1 cellular context compared by ENCODE assay signal in the genomic region with DNA sequence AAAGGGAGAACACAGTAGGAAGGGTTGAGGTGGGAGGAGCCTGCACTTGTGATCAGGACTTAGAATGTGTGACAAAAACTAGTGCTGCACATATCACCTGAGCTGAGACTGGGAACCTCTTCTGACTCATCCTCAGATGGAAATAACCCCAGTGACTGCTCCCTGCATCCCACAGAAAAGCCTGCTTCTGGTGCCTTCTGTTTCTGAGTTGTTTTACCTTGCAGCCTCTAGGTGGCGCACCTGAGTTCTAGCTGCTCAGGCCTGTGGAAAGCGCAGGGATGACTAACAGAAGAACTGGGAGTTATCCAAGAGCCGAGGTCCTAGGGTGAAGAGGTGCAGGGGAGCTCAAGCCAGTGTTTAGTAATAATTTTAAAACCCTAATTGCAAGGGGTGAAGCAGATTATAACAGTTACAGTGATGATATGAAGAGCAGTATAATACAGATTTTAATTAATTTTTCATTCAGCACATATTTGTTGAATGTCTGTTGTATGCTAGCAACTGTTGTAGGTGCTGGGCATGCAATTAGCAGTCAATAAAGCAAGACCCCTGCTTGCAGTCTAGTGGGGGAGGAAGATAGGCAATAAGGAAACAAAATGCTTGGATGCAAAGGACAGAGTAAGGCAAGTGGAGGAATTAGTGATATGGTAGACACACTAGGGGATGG.
TF ChIP-seq lines count a peak whose summit lies in the region.

No MANE protein-coding gene starts in this region.

TF ChIP-seq in GM23338, 12 proteins besides CTCF, POLR2A, EP300 and RAD21 (continued from another document):
- no peak for TF ChIP-seq REST (IDR thresholded peaks at IDR 0.05; ENCODE audit: unreplicated experiment)
